Comparison of ENCODE assay signal across 8 cellular contexts in genomic region chr12:22856120-22856699, GRCh38.
DNase-seq lines count a peak whose midpoint lies in the region; ATAC-seq and TF ChIP-seq lines count a peak whose summit lies in the region.

No MANE protein-coding gene starts in this region.

- no peak overlapping the region for H3K4me3 ChIP-seq in kidney epithelial cell (ENCODE audit: low read depth, low read length)

- H3K4me1 Mint-ChIP-seq in stimulated activated naive CD8-positive, alpha-beta T cell treated with anti-CD3 and anti-CD28 coated beads, Interleukin-15, amount 100 ng/mL, for 72 hours, result no peaks in the 10 kb centered on the region

- no peak overlapping the region for H3K4me3 Mint-ChIP-seq in stimulated activated naive CD8-positive, alpha-beta T cell treated with anti-CD3 and anti-CD28 coated beads, Interleukin-15, amount 100 ng/mL, for 72 hours

- peak; percentile 49 for TF ChIP-seq CTCF in kidney epithelial cell (IDR thresholded peaks at IDR 0.05; ENCODE audit: insufficient read depth, low read length, poor library complexity, severe bottlenecking)

- H3K27ac Mint-ChIP-seq in stimulated activated naive CD8-positive, alpha-beta T cell treated with anti-CD3 and anti-CD28 coated beads, Interleukin-15, amount 100 ng/mL, for 72 hours, result no peak overlapping the region

- H3K27me3 Mint-ChIP-seq in stimulated activated naive CD8-positive, alpha-beta T cell treated with anti-CD3 and anti-CD28 coated beads, Interleukin-15, amount 100 ng/mL, for 72 hours, result peaks cover 13% of the 10 kb centered on the region

- H3K36me3 ChIP-seq in kidney epithelial cell (ENCODE audit: control insufficient read depth, insufficient read depth, low read length), result no peaks in the 10 kb centered on the region

- no peak for ATAC-seq in stimulated activated naive CD8-positive, alpha-beta T cell treated with anti-CD3 and anti-CD28 coated beads, Interleukin-15, amount 100 ng/mL, for 72 hours

- H3K27me3 ChIP-seq in kidney epithelial cell (ENCODE audit: control insufficient read depth, insufficient read depth, low read length), result no peaks in the 10 kb centered on the region

- DNase-seq in DMS79 treated with DMSO at 0.1 percent for 48 hours (lab: John Stamatoyannopoulos, UW) (peak; percentile 38), DMS79 (lab: John Stamatoyannopoulos, UW) (no peak), NCI-H1436 (lab: John Stamatoyannopoulos, UW) (peak; percentile 27), amniotic epithelial cell (ENCODE audit: low read depth) (peak; percentile 50), kidney epithelial cell (ENCODE audit: low read depth) (no peak), cortex of kidney (lab: John Stamatoyannopoulos, UW) (no peak)
- DNase-seq in stimulated activated CD4-positive, alpha-beta T cell treated with anti-CD3 and anti-CD28 coated beads, Interleukin-2, amount 100 ng/mL, for 24 hours, result no peak
- DNase-seq in stimulated activated naive CD8-positive, alpha-beta T cell treated with anti-CD3 and anti-CD28 coated beads, Interleukin-15, amount 100 ng/mL, for 72 hours, result no peak

- H3K9me3 Mint-ChIP-seq in stimulated activated naive CD8-positive, alpha-beta T cell treated with anti-CD3 and anti-CD28 coated beads, Interleukin-15, amount 100 ng/mL, for 72 hours, result no peaks in the 10 kb centered on the region

Comparison
In these comparisons a context has a peak if more than half of its experiments do, and no peak if none do; other contexts are left out.
1. DNase-seq: peak in DMS79 treated with DMSO at 0.1 percent for 48 hours (single experiment), NCI-H1436 (single experiment) and amniotic epithelial cell (single experiment); none in DMS79 (single experiment), kidney epithelial cell (single experiment), cortex of kidney (single experiment), stimulated activated CD4-positive, alpha-beta T cell treated with anti-CD3 and anti-CD28 coated beads, Interleukin-2, amount 100 ng/mL, for 24 hours (0 of 2) and stimulated activated naive CD8-positive, alpha-beta T cell treated with anti-CD3 and anti-CD28 coated beads, Interleukin-15, amount 100 ng/mL, for 72 hours (0 of 2).